In the genomic region with DNA sequence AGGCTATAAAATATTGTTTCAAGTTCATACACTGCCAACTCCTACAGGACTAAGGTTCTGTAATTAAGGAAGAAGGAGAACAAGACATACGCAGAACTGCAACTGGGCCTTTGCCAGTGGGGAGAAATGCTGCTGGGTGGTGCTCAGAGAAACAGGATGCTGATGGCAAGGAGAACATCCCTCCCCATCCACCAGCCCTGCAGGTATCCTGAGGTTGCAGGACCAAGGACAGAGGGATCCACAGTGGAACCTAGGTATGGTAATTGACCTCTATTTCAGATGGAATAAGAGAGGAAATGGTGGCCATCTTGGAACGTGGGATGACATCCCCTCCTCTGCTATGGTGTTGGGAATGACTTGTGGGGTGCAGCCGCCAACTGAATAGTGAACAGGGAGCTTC, we compare ENCODE assay signal across 27 cellular contexts.
"Had no signal": no experiment of that assay in that cellular context is flagged by ENCODE, and none has a peak within 500 bp of the region (broad histone marks: within the 10 kb centered on the region; RNA-seq: fewer than 3 reads in every experiment).

No MANE protein-coding gene starts in this region.

- H3K27ac Mint-ChIP-seq: mesothelial cell of epicardium; naive thymus-derived CD4-positive, alpha-beta T cell; natural killer cell treated with Interleukin-12 subunit alpha and Interleukin-12 subunit beta and Interleukin-15 and Interleukin-18, amount 100 ng/mL, for 72 hours; progenitor cell of endocrine pancreas; stimulated activated naive B cell treated with anti-CD40 and anti-IgM and Interleukin-4, amounts not matched to agents 10 μg/mL and 1 μg/mL and 100 μg/mL, for 72 hours had no signal

- H3K36me3 ChIP-seq: left lung, lower lobe of right lung, ovary, right atrium auricular region, right lobe of liver, stomach, thyroid gland, transverse colon, upper lobe of right lung had no signal

- H3K27ac ChIP-seq: left lung, lower lobe of right lung, ovary, right atrium auricular region, right lobe of liver, stomach, testis, thyroid gland, transverse colon, upper lobe of right lung had no signal

- H3K27me3 ChIP-seq: left lung, ovary, right atrium auricular region, right lobe of liver, stomach, testis, thyroid gland, transverse colon, upper lobe of right lung had no signal

- H3K4me3 ChIP-seq: left lung, lower lobe of right lung, ovary, right atrium auricular region, right lobe of liver, smooth muscle cell, stomach, testis, thyroid gland, transverse colon, upper lobe of right lung had no signal

- H3K4me1 ChIP-seq: right lobe of liver, transverse colon, upper lobe of right lung had no signal

- H3K4me3 Mint-ChIP-seq: mesothelial cell of epicardium; naive thymus-derived CD4-positive, alpha-beta T cell; natural killer cell treated with Interleukin-12 subunit alpha and Interleukin-12 subunit beta and Interleukin-15 and Interleukin-18, amount 100 ng/mL, for 72 hours; neural crest cell; stimulated activated naive B cell treated with anti-CD40 and anti-IgM and Interleukin-4, amounts not matched to agents 10 μg/mL and 1 μg/mL and 100 μg/mL, for 72 hours had no signal

- FAIRE-seq: keratinocyte, urothelium cell line had no signal

- DNase-seq: hippocampal formation; kidney glomerular epithelial cell; left colon; left lung; lower lobe of right lung; mammary epithelial cell; mesendoderm; naive thymus-derived CD4-positive, alpha-beta T cell; ovary; right lobe of liver; stimulated activated CD4-positive, alpha-beta T cell treated with anti-CD3 and anti-CD28 coated beads, Interleukin-1b, Interleukin-23, amount 100 ng/mL, for 48 hours; stimulated activated CD4-positive, alpha-beta T cell treated with anti-CD3 and anti-CD28 coated beads, Interleukin-2, amount 100 ng/mL, for 48 hours; stimulated activated naive B cell treated with anti-CD40 and anti-IgM and Interleukin-4, amounts not matched to agents 10 μg/mL and 1 μg/mL and 100 μg/mL, for 72 hours; stimulated activated naive CD8-positive, alpha-beta T cell treated with anti-CD3 and anti-CD28 coated beads, Interleukin-15, Interleukin-2, amounts not matched to agents 100 U/mL and 50 U/mL, for 24 hours; stomach; testis; thyroid gland; transverse colon; upper lobe of right lung had no signal

- H3K36me3 Mint-ChIP-seq: mesothelial cell of epicardium; naive thymus-derived CD4-positive, alpha-beta T cell; natural killer cell treated with Interleukin-12 subunit alpha and Interleukin-12 subunit beta and Interleukin-15 and Interleukin-18, amount 100 ng/mL, for 72 hours; stimulated activated naive B cell treated with anti-CD40 and anti-IgM and Interleukin-4, amounts not matched to agents 10 μg/mL and 1 μg/mL and 100 μg/mL, for 72 hours had no signal

- H3K9me3 ChIP-seq: left lung, lower lobe of right lung, ovary, right atrium auricular region, right lobe of liver, stomach, testis, thyroid gland, transverse colon, upper lobe of right lung had no signal

- H3K4me1 Mint-ChIP-seq: naive thymus-derived CD4-positive, alpha-beta T cell had no signal

- H3K9me3 Mint-ChIP-seq: mesothelial cell of epicardium; natural killer cell treated with Interleukin-12 subunit alpha and Interleukin-12 subunit beta and Interleukin-15 and Interleukin-18, amount 100 ng/mL, for 72 hours; neural crest cell; stimulated activated naive B cell treated with anti-CD40 and anti-IgM and Interleukin-4, amounts not matched to agents 10 μg/mL and 1 μg/mL and 100 μg/mL, for 72 hours had no signal

- ATAC-seq: left colon; left lung; lower lobe of right lung; naive thymus-derived CD4-positive, alpha-beta T cell; right lobe of liver; stimulated activated naive CD8-positive, alpha-beta T cell treated with anti-CD3 and anti-CD28 coated beads, Interleukin-15, Interleukin-2, amounts not matched to agents 100 U/mL and 50 U/mL, for 24 hours; upper lobe of right lung had no signal
